ENCODE assay signal across 9 cellular contexts in the genomic region with DNA sequence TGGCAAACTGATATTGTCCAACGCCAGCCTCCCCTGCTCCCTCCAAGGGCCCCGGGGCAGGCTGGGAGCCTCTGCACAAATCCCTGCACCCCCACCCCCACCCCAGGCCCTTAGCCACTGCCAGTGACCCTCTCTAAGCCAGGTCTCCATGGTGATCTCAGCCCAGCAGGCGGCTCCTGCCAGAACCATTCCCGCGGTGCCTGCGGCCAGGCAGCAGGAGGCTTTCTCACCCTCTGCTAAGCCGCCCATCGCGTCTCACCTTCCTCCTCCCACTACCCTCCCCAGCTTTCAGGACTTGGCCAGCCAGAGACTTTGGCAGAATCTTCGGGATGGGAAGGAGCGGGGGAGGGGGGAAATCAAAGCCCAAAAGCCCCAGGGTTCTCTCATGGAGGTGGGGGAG. TPM values are rescaled to one million over a fixed set of nuclear protein-coding genes. Genes with fewer than 3 reads are reported as not detected.
DNase-seq lines count a peak whose midpoint lies in the region; FAIRE-seq and TF ChIP-seq lines count a peak whose summit lies in the region.
"Had no signal": no experiment of that assay in that cellular context is flagged by ENCODE, and none has a peak within 500 bp of the region (broad histone marks: within the 10 kb centered on the region; RNA-seq: fewer than 3 reads in every experiment).

No MANE protein-coding gene starts in this region.

- in situ Hi-C loops in ACHN (cut with HindIII; ENCODE audit: low pct_ligation_motif_present, low pct_unique_long_range_greater_than_20kb, low sequenced_read_pairs), result no loop called here

- no peak for FAIRE-seq in GM12891 (lab: Jason Lieb, UNC)
- FAIRE-seq: G401.6 had no signal

- 18 to 24% methylated on average over 11 of the region's 11 CpGs for WGBS in lower leg skin, 2 donors

- H3K4me3 ChIP-seq in dorsolateral prefrontal cortex (peak overlapping the region in 27 of 59 donors; percentile 0 to 46 (median 23)), lower leg skin (ENCODE audit: low read depth, poor library complexity, severe bottlenecking) (no peak overlapping the region)

- peak overlapping the region in 58 of 59 donors; percentile 19 to 97 (median 84) for H3K27ac ChIP-seq in dorsolateral prefrontal cortex

- peak; percentile 50 for DNase-seq in ACHN
- peak; percentile 56 for DNase-seq in NCI-H146 (lab: John Stamatoyannopoulos, UW)
- peak in 6 of 10 donors; percentile 68 to 83 (median 77) for DNase-seq in dorsolateral prefrontal cortex
- DNase-seq in midbrain (lab: John Stamatoyannopoulos, UW), result peak; percentile 73
- no peak for DNase-seq in lower leg skin (ENCODE audit: low spot score in 2 of 2)
- no peak for DNase-seq in NCI-H2171 (lab: John Stamatoyannopoulos, UW)
- DNase-seq in posterior vena cava (ENCODE audit: low spot score), result no peak
- no peak for DNase-seq in GM12891 (ENCODE audit: insufficient read length, low spot score)

- peak in 3 of 56 donors; percentile 5 to 15 (median 12) for TF ChIP-seq CTCF in dorsolateral prefrontal cortex (IDR thresholded peaks at IDR 0.05 in 54 of 56, conservative IDR thresholded peaks at IDR 0.05 in 2 of 56; ENCODE audit: low read depth in 1 of 56, partially characterized antibody in 56 of 56)
- no peak for TF ChIP-seq CTCF in lower leg skin (IDR thresholded peaks at IDR 0.05)

- no peaks in the 10 kb centered on the region for H3K27me3 ChIP-seq in dorsolateral prefrontal cortex

- no peak for TF ChIP-seq POLR2A in lower leg skin (IDR thresholded peaks at IDR 0.05)
- no peak for TF ChIP-seq POLR2A in GM12891 (IDR thresholded peaks at IDR 0.05; ENCODE audit: low read depth, low read length)

- intact Hi-C loops in dorsolateral prefrontal cortex (cut with DNase I) (no loop called here), lower leg skin (cut with DNase I; ENCODE audit: low total_unique reads) (no loop called here), posterior vena cava (cut with DNase I) (no loop called here)

TF ChIP-seq in GM12891, 5 proteins besides CTCF, POLR2A, EP300 and RAD21:
- no peak for TF ChIP-seq POLR2AphosphoS5 (IDR thresholded peaks at IDR 0.05; ENCODE audit: low read depth, low read length)
- no peak for TF ChIP-seq TAF1 (IDR thresholded peaks at IDR 0.05; ENCODE audit: low read depth, low read length)
- no peak for TF ChIP-seq POU2F2 (IDR thresholded peaks at IDR 0.05; ENCODE audit: low read depth, low read length)
- no peak for TF ChIP-seq SPI1 (IDR thresholded peaks at IDR 0.05; ENCODE audit: low read depth, low read length)
- no peak for TF ChIP-seq PAX5 (IDR thresholded peaks at IDR 0.05; ENCODE audit: insufficient read depth, low read length, severe bottlenecking)
TF ChIP-seq in GM12891: peak in this region for 0.

RNA-seq across cellular contexts. Expression of gene WASF2, which starts 46.8 kb away (rescaled TPM):
- total RNA-seq in dorsolateral prefrontal cortex, result 100 to 1,000 TPM in 6 of 120 experiments, 10 to 100 TPM in 114; 36.2 to 128 (median 63.6) TPM
- 10 to 100 TPM; 53.8 to 76.6 (median 70.3) TPM for total RNA-seq in lower leg skin
- 100 to 1,000 TPM; 154 to 155 TPM for total RNA-seq in posterior vena cava
- 54.8 TPM for polyA plus RNA-seq in GM12891 (2012; ENCODE audit: low read depth, missing spikeins)

Comparison
In these comparisons a context has a peak if more than half of its experiments do, and no peak if none do; other contexts are left out.
1. DNase-seq: peak in ACHN (single experiment), NCI-H146 (single experiment), dorsolateral prefrontal cortex (6 of 10) and midbrain (single experiment); none in lower leg skin (0 of 2), NCI-H2171 (single experiment), posterior vena cava (single experiment) and GM12891 (single experiment).